24 cellular contexts compared by ENCODE assay signal in the genomic region with DNA sequence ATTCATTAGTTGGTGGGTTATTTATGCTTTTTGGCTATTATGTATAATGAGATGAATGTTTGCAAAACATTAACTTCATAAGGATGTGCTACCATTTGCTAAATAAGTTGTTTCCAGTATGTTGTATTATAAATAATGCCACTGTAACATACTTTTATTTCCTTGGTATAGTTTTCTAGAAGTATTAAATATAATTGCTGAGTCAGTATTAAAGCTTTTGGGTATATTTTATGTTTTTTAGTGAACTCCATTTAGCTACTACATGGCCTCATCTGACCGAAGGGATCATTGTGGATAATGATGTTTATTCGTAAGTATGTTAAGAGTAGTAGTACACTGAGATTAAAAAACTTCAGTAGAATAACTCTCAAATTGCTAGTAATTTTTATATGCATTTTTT.
"Had no signal": no experiment of that assay in that cellular context is flagged by ENCODE, and none has a peak within 500 bp of the region (broad histone marks: within the 10 kb centered on the region; RNA-seq: fewer than 3 reads in every experiment).

No MANE protein-coding gene starts in this region.

- H3K27ac Mint-ChIP-seq: activated naive CD8-positive, alpha-beta T cell treated with anti-CD3 and anti-CD28 coated beads, Interleukin-2, amount 10 ng/mL, durations not matched to agents 7 days and 5 days; dendritic cell treated with granulocyte-macrophage colony-stimulating factor and Interleukin-4, amounts not matched to agents 40 ng/mL and 50 ng/mL, for 4 days; naive thymus-derived CD4-positive, alpha-beta T cell had no signal

- ATAC-seq: left lung; naive thymus-derived CD4-positive, alpha-beta T cell; sciatic nerve had no signal

- H3K27ac ChIP-seq: cardiac muscle cell, left lung, upper lobe of left lung, WERI-Rb-1 had no signal

- H3K4me1 Mint-ChIP-seq: neural crest cell had no signal

- H3K27me3 Mint-ChIP-seq: activated naive CD8-positive, alpha-beta T cell treated with anti-CD3 and anti-CD28 coated beads, Interleukin-2, amount 10 ng/mL, durations not matched to agents 7 days and 5 days; dendritic cell treated with granulocyte-macrophage colony-stimulating factor and Interleukin-4, amounts not matched to agents 40 ng/mL and 50 ng/mL, for 4 days; naive thymus-derived CD4-positive, alpha-beta T cell had no signal

- H3K9me3 Mint-ChIP-seq: activated naive CD8-positive, alpha-beta T cell treated with anti-CD3 and anti-CD28 coated beads, Interleukin-2, amount 10 ng/mL, durations not matched to agents 7 days and 5 days; dendritic cell treated with granulocyte-macrophage colony-stimulating factor and Interleukin-4, amounts not matched to agents 40 ng/mL and 50 ng/mL, for 4 days; naive thymus-derived CD4-positive, alpha-beta T cell; neural crest cell had no signal

- H3K27me3 ChIP-seq: cardiac muscle cell, left lung, upper lobe of left lung had no signal

- DNase-seq: activated CD4-positive, CD25-positive, alpha-beta regulatory T cell treated with anti-CD3 and anti-CD28 coated beads, Interleukin-2, amount 50 U/mL, for 72 hours; activated CD8-positive, alpha-beta memory T cell treated with anti-CD3 and anti-CD28 coated beads for 24 hours; activated CD8-positive, alpha-beta memory T cell treated with anti-CD3 and anti-CD28 coated beads, Interleukin-2, amount 50 U/mL, for 4 hours; activated effector memory CD4-positive, alpha-beta T cell treated with anti-CD3 and anti-CD28 coated beads, Interleukin-2, amount 50 U/mL, for 16 hours; activated naive CD8-positive, alpha-beta T cell treated with anti-CD3 and anti-CD28 coated beads, Interleukin-2, amount 10 ng/mL, durations not matched to agents 7 days and 5 days; amygdala; effector CD8-positive, alpha-beta T cell; foreskin melanocyte; left lung; naive thymus-derived CD4-positive, alpha-beta T cell; occipital lobe; posterior cingulate gyrus; small intestine; stimulated activated CD4-positive, alpha-beta T cell treated with anti-CD3 and anti-CD28 coated beads, Interleukin-15, amount 100 ng/mL, for 24 hours; stimulated activated CD4-positive, alpha-beta T cell treated with anti-CD3 and anti-CD28 coated beads, Interleukin-2, amount 100 ng/mL, for 48 hours; stimulated activated naive CD4-positive, alpha-beta T cell; T-helper 1 cell; upper lobe of left lung; WERI-Rb-1 had no signal

- H3K4me3 ChIP-seq: cardiac muscle cell, left lung, lung, upper lobe of left lung had no signal

- H3K9me3 ChIP-seq: left lung, upper lobe of left lung had no signal

- H3K4me1 ChIP-seq: left lung, upper lobe of left lung had no signal

- H3K4me3 Mint-ChIP-seq: activated naive CD8-positive, alpha-beta T cell treated with anti-CD3 and anti-CD28 coated beads, Interleukin-2, amount 10 ng/mL, durations not matched to agents 7 days and 5 days; dendritic cell treated with granulocyte-macrophage colony-stimulating factor and Interleukin-4, amounts not matched to agents 40 ng/mL and 50 ng/mL, for 4 days; naive thymus-derived CD4-positive, alpha-beta T cell; neural crest cell had no signal
